Comparison of ENCODE assay signal across 11 cellular contexts in the genomic region with DNA sequence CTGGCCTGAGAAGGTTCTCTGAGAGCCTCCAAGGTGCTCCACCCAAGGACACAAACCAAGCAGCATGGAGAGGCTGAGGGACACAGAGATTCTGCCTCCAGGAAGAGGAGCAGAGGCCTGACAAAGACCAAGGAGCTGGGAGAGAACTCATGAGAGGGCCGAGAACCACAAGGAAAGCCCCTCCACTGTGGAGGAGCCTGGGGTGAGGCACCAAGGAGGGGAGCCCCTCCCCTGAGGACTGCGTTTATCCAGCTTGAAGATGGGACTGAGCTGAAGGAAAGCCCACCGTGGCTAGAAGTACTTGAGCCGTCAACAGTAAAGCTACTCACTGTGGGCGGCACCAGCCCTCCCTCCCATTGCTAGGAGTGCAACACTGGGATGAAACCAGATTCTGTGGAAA.
DNase-seq lines count a peak whose midpoint lies in the region; ATAC-seq, FAIRE-seq and TF ChIP-seq lines count a peak whose summit lies in the region.
"Had no signal": no experiment of that assay in that cellular context is flagged by ENCODE, and none has a peak within 500 bp of the region (broad histone marks: within the 10 kb centered on the region; RNA-seq: fewer than 3 reads in every experiment).

No MANE protein-coding gene starts in this region.

- peak; percentile 13 for ATAC-seq in GM18907 (IDR thresholded peaks at IDR 0.05; ENCODE audit: unreplicated experiment)
- peak; percentile 19 for ATAC-seq in GM21723 (IDR thresholded peaks at IDR 0.05; ENCODE audit: unreplicated experiment)
- ATAC-seq in HG03196 (IDR thresholded peaks at IDR 0.05; ENCODE audit: unreplicated experiment) = peak; percentile 5
- ATAC-seq in psoas muscle = no peak

- DNase-seq in spleen (peak; percentile 55), GM12892 (ENCODE audit: insufficient read length) (no peak), SJCRH30 (no peak), psoas muscle (no peak)
- DNase-seq: ovary, stomach had no signal

- TF ChIP-seq POLR2A in spleen (IDR thresholded peaks at IDR 0.05) (no peak), GM12892 (IDR thresholded peaks at IDR 0.05; ENCODE audit: low read depth, low read length) (no peak)

- H3K36me3 ChIP-seq in spleen (no peaks in the 10 kb centered on the region), SJCRH30 (no peaks in the 10 kb centered on the region), psoas muscle (ENCODE audit: insufficient read depth in 1 of 2, low read depth in 1 of 2) (no peaks in the 10 kb centered on the region)
- H3K36me3 ChIP-seq: ovary, stomach had no signal

- H3K4me1 ChIP-seq in spleen (peaks cover 23 to 81% (median 48%) of the 10 kb centered on the region in 6 donors), SJCRH30 (peaks cover 18% of the 10 kb centered on the region; the same call in 1 of the 2 replicates), psoas muscle (peaks cover 25% of the 10 kb centered on the region)

- intact Hi-C loops in spleen (cut with DNase I; ENCODE audit: low total_unique reads) (no loop called here), psoas muscle (cut with DNase I) (no loop called here)

- H3K4me3 ChIP-seq in spleen (no peak overlapping the region), SJCRH30 (no peak overlapping the region), psoas muscle (no peak overlapping the region)
- H3K4me3 ChIP-seq: lung, ovary, stomach had no signal

- WGBS in spleen, 5 donors = 73 to 91% (median 85%) methylated on average over 5 of the region's 5 CpGs
- WGBS in psoas muscle, 3 donors = 93 to 96% (median 96%) methylated on average over 5 of the region's 5 CpGs

- H3K27ac ChIP-seq in spleen (peak overlapping the region in 5 of 8 donors; percentile 14 to 71 (median 63)), SJCRH30 (no peak overlapping the region), psoas muscle (no peak overlapping the region)
- H3K27ac ChIP-seq: ovary, stomach, VCaP had no signal

- FAIRE-seq in GM12892 (lab: Jason Lieb, UNC) = no peak

- H3K27me3 ChIP-seq in spleen (replicated peaks in 1 of 7) (no peaks in the 10 kb centered on the region), SJCRH30 (no peaks in the 10 kb centered on the region), psoas muscle (ENCODE audit: insufficient read depth in 3 of 3, low read length in 2 of 3) (no peaks in the 10 kb centered on the region)
- H3K27me3 ChIP-seq: ovary, stomach had no signal

- no peaks in the 10 kb centered on the region for H3K9me3 ChIP-seq in spleen
- H3K9me3 ChIP-seq in SJCRH30 (replicated peaks) = no peaks in the 10 kb centered on the region
- no peaks in the 10 kb centered on the region for H3K9me3 ChIP-seq in psoas muscle
- H3K9me3 ChIP-seq: ovary, stomach had no signal

- TF ChIP-seq CTCF in spleen (IDR thresholded peaks at IDR 0.05 in 8 of 11, conservative IDR thresholded peaks at IDR 0.05 in 3 of 11) (no peak), psoas muscle (IDR thresholded peaks at IDR 0.05) (no peak)

Comparison
In these comparisons a context has a peak if more than half of its experiments do, and no peak if none do; other contexts are left out.
1. ATAC-seq: peak in GM18907 (single experiment), GM21723 (single experiment) and HG03196 (single experiment); none in psoas muscle (0 of 4).
2. H3K27ac ChIP-seq: peak in spleen (5 of 8); none in SJCRH30 (single experiment) and psoas muscle (single experiment).